ENCODE assay signal across 10 cellular contexts in genomic region chr10:110725809-110726641, GRCh38.
DNase-seq lines count a peak whose midpoint lies in the region; ATAC-seq and TF ChIP-seq lines count a peak whose summit lies in the region.
"Had no signal": no experiment of that assay in that cellular context is flagged by ENCODE, and none has a peak within 500 bp of the region (broad histone marks: within the 10 kb centered on the region; RNA-seq: fewer than 3 reads in every experiment).

No MANE protein-coding gene starts in this region.

- H3K27ac ChIP-seq in WERI-Rb-1 (no peak overlapping the region), aorta (ENCODE audit: low read depth in 1 of 2, low read length in 2 of 2) (no peak overlapping the region)
- H3K27ac ChIP-seq: transverse colon had no signal

- peaks cover 0 to 2% of the 10 kb centered on the region in 2 donors for H3K9me3 Mint-ChIP-seq in activated T-cell treated with anti-CD3 and anti-CD28 coated beads, Interleukin-2, amount 50 U/mL, for 72 hours

- H3K4me3 ChIP-seq in WERI-Rb-1 (ENCODE audit: low read depth, low read length), result no peak overlapping the region
- no peak overlapping the region for H3K4me3 ChIP-seq in aorta (ENCODE audit: low read length in 2 of 2)
- H3K4me3 ChIP-seq: transverse colon had no signal

- H3K9me3 ChIP-seq in WERI-Rb-1 (ENCODE audit: severe bottlenecking) (no peaks in the 10 kb centered on the region), aorta (ENCODE audit: control insufficient read depth, low read length) (no peaks in the 10 kb centered on the region)
- H3K9me3 ChIP-seq: transverse colon had no signal

- DNase-seq in activated T-cell treated with anti-CD3 and anti-CD28 coated beads, Interleukin-2, amount 50 U/mL, for 72 hours, result no peak
- DNase-seq in activated T-cell treated with anti-CD3 and anti-CD28 coated beads, Interleukin-2, amount 50 U/mL, for 48 hours, result no peak
- DNase-seq in WERI-Rb-1, result peak; percentile 46
- DNase-seq in iPS-NIHi11 (ENCODE audit: low spot score), result peak; percentile 38
- no peak for DNase-seq in aorta
- DNase-seq in COR-L47 (lab: John Stamatoyannopoulos, UW), result no peak
- no peak for DNase-seq in DMS79 (lab: John Stamatoyannopoulos, UW)
- no peak for DNase-seq in NCI-H187 treated with DMSO at 0.1 percent for 48 hours (lab: John Stamatoyannopoulos, UW)
- DNase-seq: activated naive CD4-positive, alpha-beta T cell; transverse colon had no signal

- H3K4me1 Mint-ChIP-seq in activated T-cell treated with anti-CD3 and anti-CD28 coated beads, Interleukin-2, amount 50 U/mL, for 72 hours (ENCODE audit: low read depth), result peaks cover 45% of the 10 kb centered on the region

- H3K27me3 Mint-ChIP-seq in activated T-cell treated with anti-CD3 and anti-CD28 coated beads, Interleukin-2, amount 50 U/mL, for 72 hours (ENCODE audit: low read depth), result no peaks in the 10 kb centered on the region

- intact Hi-C loops in aorta (cut with DNase I), result no loop called here

- H3K4me3 Mint-ChIP-seq in activated T-cell treated with anti-CD3 and anti-CD28 coated beads, Interleukin-2, amount 50 U/mL, for 72 hours, result peak overlapping the region in 1 of 2 donors; percentile 44

- no peaks in the 10 kb centered on the region for H3K27me3 ChIP-seq in WERI-Rb-1 (ENCODE audit: insufficient read depth, low read depth, severe bottlenecking)
- H3K27me3 ChIP-seq in aorta (ENCODE audit: control insufficient read depth in 1 of 2, insufficient read depth in 2 of 2, low read length in 1 of 2), result no peaks in the 10 kb centered on the region
- H3K27me3 ChIP-seq: transverse colon had no signal

- no peaks in the 10 kb centered on the region for H3K4me1 ChIP-seq in aorta (ENCODE audit: control insufficient read depth in 1 of 2, insufficient read depth in 2 of 2, low read length in 2 of 2)

- ATAC-seq in activated T-cell treated with anti-CD3 and anti-CD28 coated beads, Interleukin-2, amount 50 U/mL, for 72 hours (replicated peaks in 1 of 2), result peak; percentile 36 to 45
- ATAC-seq in aorta (ENCODE audit: low FRiP score), result peak; percentile 33

- H3K36me3 Mint-ChIP-seq in activated T-cell treated with anti-CD3 and anti-CD28 coated beads, Interleukin-2, amount 50 U/mL, for 72 hours (ENCODE audit: insufficient read depth in 2 of 2), result no peaks in the 10 kb centered on the region

- H3K36me3 ChIP-seq in WERI-Rb-1, result no peaks in the 10 kb centered on the region
- H3K36me3 ChIP-seq in aorta (ENCODE audit: control insufficient read depth in 1 of 2, insufficient read depth in 2 of 2, low read length in 1 of 2), result no peaks in the 10 kb centered on the region
- H3K36me3 ChIP-seq: transverse colon had no signal

- 49 to 57% methylated on average over 10 of the region's 10 CpGs for WGBS in aorta, 2 donors

- no peak; the same call in 1 of the 2 replicates for TF ChIP-seq CTCF in WERI-Rb-1 (IDR thresholded peaks at IDR 0.05; ENCODE audit: low read depth, low read length)

- H3K27ac Mint-ChIP-seq in activated T-cell treated with anti-CD3 and anti-CD28 coated beads, Interleukin-2, amount 50 U/mL, for 72 hours, result no peak overlapping the region

Comparison
In these comparisons a context has a peak if more than half of its experiments do, and no peak if none do; other contexts are left out.
1. DNase-seq: peak in WERI-Rb-1 (single experiment) and iPS-NIHi11 (single experiment); none in activated T-cell treated with anti-CD3 and anti-CD28 coated beads, Interleukin-2, amount 50 U/mL, for 72 hours (0 of 2), activated T-cell treated with anti-CD3 and anti-CD28 coated beads, Interleukin-2, amount 50 U/mL, for 48 hours (0 of 2), aorta (0 of 2), COR-L47 (single experiment), DMS79 (single experiment) and NCI-H187 treated with DMSO at 0.1 percent for 48 hours (single experiment).